Comparison of ENCODE assay signal across 8 cellular contexts in genomic region chrX:133414399-133415275, GRCh38. TPM values are rescaled to one million over a fixed set of nuclear protein-coding genes. Genes with fewer than 3 reads are reported as not detected.
DNase-seq lines count a peak whose midpoint lies in the region; ATAC-seq and TF ChIP-seq lines count a peak whose summit lies in the region.

No MANE protein-coding gene starts in this region.

- TF ChIP-seq CTCF in heart left ventricle (IDR thresholded peaks at IDR 0.05): no peak

- H3K4me3 Mint-ChIP-seq in T-cell: peak overlapping the region; percentile 25 to 62 (median 37)
- H3K4me3 Mint-ChIP-seq in activated T-helper 17 cell treated with anti-CD3 and anti-CD28 coated beads, Interleukin-2, amount 50 U/mL, for 72 hours: no peak overlapping the region

- no peak overlapping the region for H3K27ac Mint-ChIP-seq in T-cell
- no peak overlapping the region for H3K27ac Mint-ChIP-seq in activated T-helper 17 cell treated with anti-CD3 and anti-CD28 coated beads, Interleukin-2, amount 50 U/mL, for 72 hours

- no peak for TF ChIP-seq POLR2A in heart left ventricle (IDR thresholded peaks at IDR 0.05)

- intact Hi-C loops in heart left ventricle (cut with DNase I): no loop called here

- peaks cover 2 to 9% (median 4%) of the 10 kb centered on the region in 3 donors for H3K4me1 Mint-ChIP-seq in T-cell
- H3K4me1 Mint-ChIP-seq in activated T-helper 17 cell treated with anti-CD3 and anti-CD28 coated beads, Interleukin-2, amount 50 U/mL, for 72 hours: no peaks in the 10 kb centered on the region

- no peaks in the 10 kb centered on the region for H3K36me3 Mint-ChIP-seq in T-cell
- no peaks in the 10 kb centered on the region for H3K36me3 Mint-ChIP-seq in activated T-helper 17 cell treated with anti-CD3 and anti-CD28 coated beads, Interleukin-2, amount 50 U/mL, for 72 hours (ENCODE audit: low read depth)

- POLR2A ChIA-PET in T-cell (lab: Charles Lee): no interaction called here

- H3K27me3 ChIP-seq in heart left ventricle: peaks cover 0 to 74% (median 0%) of the 10 kb centered on the region in 9 donors

- peak overlapping the region in 10 of 12 donors; percentile 13 to 85 (median 36) for H3K27ac ChIP-seq in heart left ventricle

- ATAC-seq in T-cell (replicated peaks in 1 of 4): no peak
- ATAC-seq in heart left ventricle: peak; percentile 40 to 52 (median 46)
- no peak for ATAC-seq in activated T-helper 17 cell treated with anti-CD3 and anti-CD28 coated beads, Interleukin-2, amount 50 U/mL, for 72 hours (replicated peaks)
- ATAC-seq in GM19395 (IDR thresholded peaks at IDR 0.05; ENCODE audit: unreplicated experiment): no peak

- no peaks in the 10 kb centered on the region for H3K9me3 Mint-ChIP-seq in T-cell
- no peaks in the 10 kb centered on the region for H3K9me3 Mint-ChIP-seq in activated T-helper 17 cell treated with anti-CD3 and anti-CD28 coated beads, Interleukin-2, amount 50 U/mL, for 72 hours

- H3K4me3 ChIP-seq in heart left ventricle: peak overlapping the region; percentile 15 to 68 (median 58)

- 1 to 37% (median 17%) methylated on average over 75 to 93 of the region's 93 CpGs for WGBS in heart left ventricle, 4 donors

- no peaks in the 10 kb centered on the region for H3K9me3 ChIP-seq in heart left ventricle

- no peaks in the 10 kb centered on the region for H3K36me3 ChIP-seq in heart left ventricle

- DNase-seq in NCI-H82 (lab: John Stamatoyannopoulos, UW): peak; percentile 20
- no peak for DNase-seq in NCI-H82 treated with DMSO at 0.1 percent for 48 hours (lab: John Stamatoyannopoulos, UW; ENCODE audit: unreplicated experiment)
- DNase-seq in T-cell: no peak
- peak in 4 of 5 donors; percentile 8 to 45 (median 22) for DNase-seq in heart left ventricle
- DNase-seq in retina: peak; percentile 65
- DNase-seq in effector CD4-positive, alpha-beta T cell: no peak

- peaks cover 47 to 53% of the 10 kb centered on the region in 2 donors for H3K27me3 Mint-ChIP-seq in T-cell
- H3K27me3 Mint-ChIP-seq in activated T-helper 17 cell treated with anti-CD3 and anti-CD28 coated beads, Interleukin-2, amount 50 U/mL, for 72 hours: peaks cover 29% of the 10 kb centered on the region

- CTCF ChIA-PET in T-cell (lab: Charles Lee): no interaction called here

- peaks cover 0 to 5% (median 0%) of the 10 kb centered on the region in 12 donors for H3K4me1 ChIP-seq in heart left ventricle

RNA-seq across cellular contexts. Expression of gene GPC4, which starts 0.7 kb away (rescaled TPM):
- total RNA-seq in T-cell (under 1 TPM in 3 of 5 donors, not detected in 2; 0.13 to 0.44 (median 0.32) TPM), heart left ventricle (1 to 10 TPM; 4.8 to 9.0 (median 7.0) TPM)
- 1 to 10 TPM; 1.6 to 2.1 TPM for polyA plus RNA-seq in heart left ventricle
- total RNA-seq in activated T-helper 17 cell treated with anti-CD3 and anti-CD28 coated beads, Interleukin-2, amount 50 U/mL, for 72 hours: not detected

Comparison
In these comparisons a context has a peak if more than half of its experiments do, and no peak if none do; other contexts are left out.
1. DNase-seq: peak in NCI-H82 (single experiment), heart left ventricle (4 of 5) and retina (single experiment); none in NCI-H82 treated with DMSO at 0.1 percent for 48 hours (single experiment), T-cell (0 of 34) and effector CD4-positive, alpha-beta T cell (single experiment).
2. ATAC-seq: peak in heart left ventricle (4 of 4); none in T-cell (0 of 4), activated T-helper 17 cell treated with anti-CD3 and anti-CD28 coated beads, Interleukin-2, amount 50 U/mL, for 72 hours (single experiment) and GM19395 (single experiment).
3. RNA of gene GPC4, which starts 0.7 kb away (total RNA-seq): 4.8 to 9.0 TPM in heart left ventricle; 0.13 to 0.44 TPM in T-cell and not detected in activated T-helper 17 cell treated with anti-CD3 and anti-CD28 coated beads, Interleukin-2, amount 50 U/mL, for 72 hours; every median in the first group is over 4 times any median in the second.